Comparison of ENCODE assay signal across 21 cellular contexts in the genomic region with DNA sequence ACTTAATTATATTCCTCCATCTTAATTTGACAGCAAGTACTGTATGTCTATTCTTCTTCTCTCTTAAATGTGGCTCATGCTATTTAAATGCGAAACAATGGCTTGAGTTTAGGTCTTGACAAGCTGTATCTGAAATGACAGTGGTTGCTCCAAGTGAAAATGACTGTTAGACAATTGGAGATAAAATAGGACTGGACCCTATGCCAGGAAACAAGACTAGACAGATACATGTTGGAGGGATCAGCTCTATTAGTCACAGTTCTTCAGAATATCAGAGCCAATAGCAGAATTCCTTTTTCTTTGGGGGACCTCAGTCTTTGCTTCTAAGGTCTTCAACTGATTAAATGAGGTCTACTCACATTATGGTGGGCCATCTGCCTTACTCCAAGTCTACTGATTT. TPM values are rescaled to one million over a fixed set of nuclear protein-coding genes. Genes with fewer than 3 reads are reported as not detected.
DNase-seq lines count a peak whose midpoint lies in the region; ATAC-seq, FAIRE-seq and TF ChIP-seq lines count a peak whose summit lies in the region.
"Had no signal": no experiment of that assay in that cellular context is flagged by ENCODE, and none has a peak within 500 bp of the region (broad histone marks: within the 10 kb centered on the region; RNA-seq: fewer than 3 reads in every experiment).

No MANE protein-coding gene starts in this region.

- ATAC-seq in foreskin keratinocyte (peak; percentile 4), HG02571 (IDR thresholded peaks at IDR 0.05; ENCODE audit: unreplicated experiment) (no peak)
- ATAC-seq: HepG2 had no signal

- FAIRE-seq in bronchial epithelial cell (lab: Jason Lieb, UNC) = peak; percentile 36
- FAIRE-seq: A204.1, H1, HepG2 had no signal

- H3K4me1 Mint-ChIP-seq in nephron progenitor cell = peaks cover 54% of the 10 kb centered on the region
- H3K4me1 Mint-ChIP-seq: CD4-positive, CD25-positive, alpha-beta regulatory T cell; CD8-positive, alpha-beta memory T cell; IgD-negative memory B cell had no signal

- H3K27ac ChIP-seq in foreskin keratinocyte (no peak overlapping the region), subcutaneous abdominal adipose tissue (ENCODE audit: low read depth, low read length) (peak overlapping the region; percentile 28)

- peak overlapping the region; percentile 63 for H3K27ac Mint-ChIP-seq in nephron progenitor cell
- H3K27ac Mint-ChIP-seq: CD4-positive, CD25-positive, alpha-beta regulatory T cell; CD8-positive, alpha-beta memory T cell; H9; IgD-negative memory B cell had no signal

- H3K4me1 ChIP-seq in foreskin keratinocyte (peaks cover 11% of the 10 kb centered on the region), subcutaneous abdominal adipose tissue (ENCODE audit: control insufficient read depth in 5 of 5, insufficient read depth in 5 of 5, low read length in 5 of 5) (peaks cover 0 to 34% (median 2%) of the 10 kb centered on the region in 5 donors)
- H3K4me1 ChIP-seq: BE2C had no signal

- H3K27me3 ChIP-seq in bronchial epithelial cell (ENCODE audit: control insufficient read depth, insufficient read depth, low read length) (no peaks in the 10 kb centered on the region), foreskin keratinocyte (no peaks in the 10 kb centered on the region), subcutaneous abdominal adipose tissue (ENCODE audit: control insufficient read depth in 5 of 5, insufficient read depth in 4 of 5, low read length in 5 of 5) (no peaks in the 10 kb centered on the region)
- H3K27me3 ChIP-seq: BE2C had no signal

- DNase-seq in bronchial epithelial cell (ENCODE audit: low read depth) (peak; percentile 56), foreskin keratinocyte (peak; percentile 21 to 50), nephron progenitor cell (no peak), NCI-H82 (lab: John Stamatoyannopoulos, UW) (no peak)
- no peak for DNase-seq in stimulated activated CD4-positive, alpha-beta T cell treated with anti-CD3 and anti-CD28 coated beads, Interleukin-2, amount 100 ng/mL, for 48 hours
- DNase-seq: ACHN; BE2C; C1 segment of cervical spinal cord; CD4-positive, CD25-positive, alpha-beta regulatory T cell; CD8-positive, alpha-beta memory T cell; COR-L47; DMS153; DMS79; GF-D8; H9 had no signal

- no peak overlapping the region for H3K9ac ChIP-seq in subcutaneous abdominal adipose tissue (ENCODE audit: low read length in 5 of 5)

- no peak for TF ChIP-seq CTCF in bronchial epithelial cell (IDR thresholded peaks at IDR 0.05; ENCODE audit: insufficient read depth, low read length, severe bottlenecking)
- TF ChIP-seq CTCF in foreskin keratinocyte (conservative IDR thresholded peaks at IDR 0.05) = no peak
- no peak for TF ChIP-seq CTCF in nephron progenitor cell (IDR thresholded peaks at IDR 0.05)

- no peak overlapping the region for H3K4me3 ChIP-seq in bronchial epithelial cell (ENCODE audit: low read depth, low read length)
- H3K4me3 ChIP-seq in subcutaneous abdominal adipose tissue (ENCODE audit: low read depth in 1 of 5, low read length in 5 of 5) = no peak overlapping the region

- H3K36me3 Mint-ChIP-seq in nephron progenitor cell (ENCODE audit: low read depth) = peaks cover 25% of the 10 kb centered on the region
- H3K36me3 Mint-ChIP-seq: CD4-positive, CD25-positive, alpha-beta regulatory T cell; CD8-positive, alpha-beta memory T cell; IgD-negative memory B cell had no signal

- no peak overlapping the region for H3K4me3 Mint-ChIP-seq in nephron progenitor cell
- H3K4me3 Mint-ChIP-seq: CD4-positive, CD25-positive, alpha-beta regulatory T cell; CD8-positive, alpha-beta memory T cell; H9; IgD-negative memory B cell had no signal

- no peaks in the 10 kb centered on the region for H3K9me3 ChIP-seq in subcutaneous abdominal adipose tissue (ENCODE audit: control insufficient read depth in 5 of 5, low read length in 5 of 5)
- H3K9me3 ChIP-seq: BE2C had no signal

- H3K9me3 Mint-ChIP-seq in nephron progenitor cell = no peaks in the 10 kb centered on the region
- H3K9me3 Mint-ChIP-seq: H9 had no signal

- H3K36me3 ChIP-seq in bronchial epithelial cell (ENCODE audit: control insufficient read depth, insufficient read depth, low read length) (no peaks in the 10 kb centered on the region), subcutaneous abdominal adipose tissue (ENCODE audit: control insufficient read depth in 5 of 5, insufficient read depth in 5 of 5, low read length in 5 of 5) (peaks cover 0 to 4% (median 0%) of the 10 kb centered on the region in 5 donors)
- H3K36me3 ChIP-seq: BE2C had no signal

- peaks cover 3% of the 10 kb centered on the region for H3K27me3 Mint-ChIP-seq in nephron progenitor cell (ENCODE audit: low read depth, poor library complexity)
- H3K27me3 Mint-ChIP-seq: CD8-positive, alpha-beta memory T cell; IgD-negative memory B cell had no signal

RNA-seq across cellular contexts. Expression of a gene that starts 25.8 kb away (rescaled TPM):
- total RNA-seq in bronchial epithelial cell (3.4 and 4.9 TPM in 2 replicates), foreskin keratinocyte (17.1 and 17.5 TPM in 2 replicates)
- polyA plus RNA-seq in foreskin keratinocyte = 3.2 and 4.1 TPM in 2 replicates
- polyA plus RNA-seq: CD4-positive, CD25-positive, alpha-beta regulatory T cell; CD8-positive, alpha-beta memory T cell; IgD-negative memory B cell had no signal

Comparison
In these comparisons a context has a peak if more than half of its experiments do, and no peak if none do; other contexts are left out.
1. DNase-seq: peak in bronchial epithelial cell (single experiment) and foreskin keratinocyte (2 of 2); none in nephron progenitor cell (single experiment), stimulated activated CD4-positive, alpha-beta T cell treated with anti-CD3 and anti-CD28 coated beads, Interleukin-2, amount 100 ng/mL, for 48 hours (0 of 2) and NCI-H82 (single experiment).